22 cellular contexts compared by ENCODE assay signal in genomic region chr4:95432466-95432865, GRCh38.
DNase-seq lines count a peak whose midpoint lies in the region; ATAC-seq and TF ChIP-seq lines count a peak whose summit lies in the region.
"Had no signal": no experiment of that assay in that cellular context is flagged by ENCODE, and none has a peak within 500 bp of the region (broad histone marks: within the 10 kb centered on the region; RNA-seq: fewer than 3 reads in every experiment).

No MANE protein-coding gene starts in this region.

- TF ChIP-seq CTCF in HEK293 (tag by site-specific recombination; IDR thresholded peaks at IDR 0.05) (no peak), astrocyte of the spinal cord (IDR thresholded peaks at IDR 0.05; ENCODE audit: low read depth, low read length) (no peak), nephron (IDR thresholded peaks at IDR 0.05; ENCODE audit: unreplicated experiment in 3 of 3) (no peak)

- CTCF ChIA-PET in HEK293 (lab: Yijun Ruan, JAX) = no interaction called here

- no peaks in the 10 kb centered on the region for H3K9me3 Mint-ChIP-seq in nephron
- no peaks in the 10 kb centered on the region for H3K9me3 Mint-ChIP-seq in stimulated activated naive CD8-positive, alpha-beta T cell treated with anti-CD3 and anti-CD28 coated beads, Interleukin-15, amount 100 ng/mL, for 72 hours

- H3K4me1 Mint-ChIP-seq in nephron = peaks cover 26% of the 10 kb centered on the region
- H3K4me1 Mint-ChIP-seq in stimulated activated naive CD8-positive, alpha-beta T cell treated with anti-CD3 and anti-CD28 coated beads, Interleukin-15, amount 100 ng/mL, for 72 hours = no peaks in the 10 kb centered on the region
- H3K4me1 Mint-ChIP-seq: CD4-positive, CD25-positive, alpha-beta regulatory T cell; CD8-positive, alpha-beta memory T cell; IgD-negative memory B cell had no signal

- H3K4me1 ChIP-seq in HEK293 (ENCODE audit: control insufficient read depth, insufficient read depth, low read length) = 0 out of 2 replicates have a peak, but pooled peaks cover 4% of the 10 kb centered on the region

- no peak overlapping the region for H3K4me3 ChIP-seq in HEK293 (ENCODE audit: low read depth, low read length)
- no peak overlapping the region for H3K4me3 ChIP-seq in astrocyte of the spinal cord (ENCODE audit: low read depth, low read length)
- H3K4me3 ChIP-seq: GM23248 had no signal

- H3K9me3 ChIP-seq in HEK293 (ENCODE audit: control insufficient read depth, insufficient read depth, low read depth, low read length) = no peaks in the 10 kb centered on the region
- H3K9me3 ChIP-seq: BE2C had no signal

- no peaks in the 10 kb centered on the region for H3K36me3 ChIP-seq in HEK293 (ENCODE audit: control insufficient read depth in 2 of 2, insufficient read depth in 1 of 2, low read length in 2 of 2)

- no peak overlapping the region for H3K4me3 Mint-ChIP-seq in nephron
- H3K4me3 Mint-ChIP-seq in stimulated activated naive CD8-positive, alpha-beta T cell treated with anti-CD3 and anti-CD28 coated beads, Interleukin-15, amount 100 ng/mL, for 72 hours = no peak overlapping the region
- H3K4me3 Mint-ChIP-seq: CD4-positive, CD25-positive, alpha-beta regulatory T cell; CD8-positive, alpha-beta memory T cell; HFFc6; IgD-negative memory B cell had no signal

- in situ Hi-C loops in astrocyte of the spinal cord (cut with HindIII; ENCODE audit: low sequenced_read_pairs) = no loop called here

- H3K27ac ChIP-seq in HEK293 (ENCODE audit: extremely low read depth, low read depth, low read length) = no peak overlapping the region
- H3K27ac ChIP-seq: GM23248 had no signal

- POLR2A ChIA-PET in HEK293 (lab: Yijun Ruan, JAX) = no interaction called here

- peak; percentile 24 for DNase-seq in astrocyte of the spinal cord (ENCODE audit: low read depth, low spot score)
- DNase-seq in smooth muscle cell of the brain vasculature (ENCODE audit: low read depth, low spot score) = peak; percentile 62
- DNase-seq in stimulated activated naive CD8-positive, alpha-beta T cell treated with anti-CD3 and anti-CD28 coated beads, Interleukin-15, amount 100 ng/mL, for 72 hours = no peak
- no peak for DNase-seq in NCI-H2196 (lab: John Stamatoyannopoulos, UW; ENCODE audit: unreplicated experiment)
- DNase-seq: ACHN; BE2C; C1 segment of cervical spinal cord; CD4-positive, CD25-positive, alpha-beta regulatory T cell; CD8-positive, alpha-beta memory T cell; COR-L47; DMS 273 treated with DMSO at 0.1 percent for 48 hours; DMS53; DND-41; EL; GM23248; HCEC 1CT; HFFc6 had no signal

- H3K27ac Mint-ChIP-seq in nephron = peak overlapping the region; percentile 21 to 85 (median 34)
- H3K27ac Mint-ChIP-seq in stimulated activated naive CD8-positive, alpha-beta T cell treated with anti-CD3 and anti-CD28 coated beads, Interleukin-15, amount 100 ng/mL, for 72 hours = no peak overlapping the region
- H3K27ac Mint-ChIP-seq: CD4-positive, CD25-positive, alpha-beta regulatory T cell; CD8-positive, alpha-beta memory T cell; HFFc6; IgD-negative memory B cell had no signal

- ATAC-seq in stimulated activated naive CD8-positive, alpha-beta T cell treated with anti-CD3 and anti-CD28 coated beads, Interleukin-15, amount 100 ng/mL, for 72 hours = no peak
- no peak for ATAC-seq in GM18502 (IDR thresholded peaks at IDR 0.05; ENCODE audit: poor library complexity, unreplicated experiment)
- ATAC-seq: HepG2 had no signal

- peaks cover 6% of the 10 kb centered on the region for H3K36me3 Mint-ChIP-seq in nephron (ENCODE audit: low read depth)
- H3K36me3 Mint-ChIP-seq: CD4-positive, CD25-positive, alpha-beta regulatory T cell; CD8-positive, alpha-beta memory T cell; IgD-negative memory B cell had no signal

- no peaks in the 10 kb centered on the region for H3K27me3 Mint-ChIP-seq in nephron (ENCODE audit: low read depth)
- H3K27me3 Mint-ChIP-seq in stimulated activated naive CD8-positive, alpha-beta T cell treated with anti-CD3 and anti-CD28 coated beads, Interleukin-15, amount 100 ng/mL, for 72 hours = no peaks in the 10 kb centered on the region
- H3K27me3 Mint-ChIP-seq: CD4-positive, CD25-positive, alpha-beta regulatory T cell; CD8-positive, alpha-beta memory T cell; IgD-negative memory B cell had no signal

TF ChIP-seq in HEK293, 187 proteins besides CTCF, POLR2A, EP300 and RAD21:
- TF ChIP-seq ZNF114 (tag by site-specific recombination; IDR thresholded peaks at IDR 0.05) (no peak), ZIC2 (tag by site-specific recombination; IDR thresholded peaks at IDR 0.05) (peak; percentile 56), ZNF223 (tag by site-specific recombination; IDR thresholded peaks at IDR 0.05) (no peak), FEZF1 (tag by site-specific recombination; IDR thresholded peaks at IDR 0.05) (peak; percentile 53; the same call in 1 of the 2 replicates)

Comparison
In these comparisons a context has a peak if more than half of its experiments do, and no peak if none do; other contexts are left out.
1. DNase-seq: peak in astrocyte of the spinal cord (single experiment) and smooth muscle cell of the brain vasculature (single experiment); none in stimulated activated naive CD8-positive, alpha-beta T cell treated with anti-CD3 and anti-CD28 coated beads, Interleukin-15, amount 100 ng/mL, for 72 hours (0 of 2) and NCI-H2196 (single experiment).
2. H3K27ac Mint-ChIP-seq: peak in nephron (3 of 3); none in stimulated activated naive CD8-positive, alpha-beta T cell treated with anti-CD3 and anti-CD28 coated beads, Interleukin-15, amount 100 ng/mL, for 72 hours (0 of 2).